Comparison of ENCODE assay signal across 1 cellular context in genomic region chr14:96501383-96501745, GRCh38.
TF ChIP-seq lines count a peak whose summit lies in the region.

No MANE protein-coding gene starts in this region.

TF ChIP-seq in GM23338, 12 proteins besides CTCF, POLR2A, EP300 and RAD21 (continued from another document):
- TF ChIP-seq ZNF462 (CRISPR knock-in tag; IDR thresholded peaks at IDR 0.05) (no peak), STAT1 (IDR thresholded peaks at IDR 0.05; ENCODE audit: unreplicated experiment) (no peak)
